In genomic region chr6:34998417-34998816, GRCh38 we compare ENCODE assay signal across 7 cellular contexts.
DNase-seq lines count a peak whose midpoint lies in the region; TF ChIP-seq lines count a peak whose summit lies in the region.
"Not testable (repeated sequence)": the region's sequence is repeated elsewhere in the genome, so short reads cannot be mapped to it uniquely, and the experiment has no call there.

No MANE protein-coding gene starts in this region.

- H3K79me2 ChIP-seq in smooth muscle cell (ENCODE audit: low read depth), result peaks cover 37% of the 10 kb centered on the region

- H3K27me3 Mint-ChIP-seq in endodermal cell (ENCODE audit: insufficient read depth); mesothelial cell of epicardium (ENCODE audit: low read depth); nephron (ENCODE audit: low read depth): not testable (repeated sequence)

- peaks cover 16% of the 10 kb centered on the region for H3K4me1 Mint-ChIP-seq in endodermal cell
- peaks cover 31% of the 10 kb centered on the region for H3K4me1 Mint-ChIP-seq in mesothelial cell of epicardium
- peaks cover 33% of the 10 kb centered on the region for H3K4me1 Mint-ChIP-seq in nephron

- TF ChIP-seq CTCF in endodermal cell (conservative IDR thresholded peaks at IDR 0.05); mesothelial cell of epicardium (IDR thresholded peaks at IDR 0.05; ENCODE audit: unreplicated experiment); nephron (IDR thresholded peaks at IDR 0.05; ENCODE audit: unreplicated experiment in 3 of 3); smooth muscle cell (IDR thresholded peaks at IDR 0.05; ENCODE audit: borderline replicate concordance, insufficient read depth, poor library complexity, severe bottlenecking): not testable (repeated sequence)

- peaks cover 46% of the 10 kb centered on the region for H3K36me3 ChIP-seq in endodermal cell (ENCODE audit: control insufficient read depth, insufficient read depth, low read length)
- H3K36me3 ChIP-seq in smooth muscle cell (ENCODE audit: low read depth), result not testable (repeated sequence)

- not testable (repeated sequence) for H3K9ac ChIP-seq in endodermal cell (ENCODE audit: extremely low read depth, low read length, poor library complexity, severe bottlenecking)
- H3K9ac ChIP-seq in smooth muscle cell (ENCODE audit: low read depth), result peak overlapping the region; percentile 79

- not testable (repeated sequence) for H3K9me3 ChIP-seq in endodermal cell (ENCODE audit: control insufficient read depth, low read length); smooth muscle cell (replicated peaks; ENCODE audit: low read depth)

- DNase-seq in ELF-1 (ENCODE audit: low read depth, low spot score), result peak; percentile 57
- DNase-seq in SK-N-DZ (ENCODE audit: low spot score), result peak; percentile 78
- DNase-seq in endodermal cell; mesothelial cell of epicardium (ENCODE audit: low spot score in 2 of 2, unreplicated experiment in 2 of 2); smooth muscle cell (lab: John Stamatoyannopoulos, UW; ENCODE audit: unreplicated experiment): not testable (repeated sequence)
- DNase-seq in islet precursor cell, result peak; percentile 88

- H3K4me1 ChIP-seq in endodermal cell (ENCODE audit: control insufficient read depth, insufficient read depth, low read length); smooth muscle cell (ENCODE audit: low read depth): not testable (repeated sequence)

- 85 to 89% methylated on average over 2 to 8 of the region's 8 CpGs for WGBS in endodermal cell (ENCODE audit: insufficient coverage in 1 of 2, insufficient read length in 1 of 2), 2 experiments
- 7% methylated on average over 8 of the region's 8 CpGs for WGBS in smooth muscle cell (ENCODE audit: low lambda C conversion rate)

- H2AFZ ChIP-seq in smooth muscle cell (ENCODE audit: low read depth), result not testable (repeated sequence)

- H3K27ac Mint-ChIP-seq in endodermal cell, result peak overlapping the region; percentile 78
- peak overlapping the region; percentile 78 for H3K27ac Mint-ChIP-seq in mesothelial cell of epicardium
- H3K27ac Mint-ChIP-seq in nephron, result peak overlapping the region in 1 of 3 experiments; percentile 85

- not testable (repeated sequence) for H3K4me3 ChIP-seq in endodermal cell (ENCODE audit: low read length)
- H3K4me3 ChIP-seq in smooth muscle cell, result peak overlapping the region; percentile 39

- H3K9me3 Mint-ChIP-seq in endodermal cell, result peaks cover 15% of the 10 kb centered on the region
- H3K9me3 Mint-ChIP-seq in mesothelial cell of epicardium, nephron: not testable (repeated sequence)

- not testable (repeated sequence) for H4K20me1 ChIP-seq in smooth muscle cell (ENCODE audit: low read depth)

- H3K4me2 ChIP-seq in smooth muscle cell, result peak overlapping the region; percentile 83

- not testable (repeated sequence) for H3K27ac ChIP-seq in endodermal cell (ENCODE audit: low read depth, low read length)
- peak overlapping the region; percentile 89 for H3K27ac ChIP-seq in smooth muscle cell (ENCODE audit: low read depth)

- H3F3A ChIP-seq in smooth muscle cell (ENCODE audit: low read depth), result not testable (repeated sequence)

- not testable (repeated sequence) for H3K4me3 Mint-ChIP-seq in endodermal cell, mesothelial cell of epicardium
- peak overlapping the region; percentile 72 to 78 (median 77) for H3K4me3 Mint-ChIP-seq in nephron

- not testable (repeated sequence) for H3K27me3 ChIP-seq in endodermal cell (ENCODE audit: control insufficient read depth, insufficient read depth, low read length, poor library complexity, severe bottlenecking); smooth muscle cell (ENCODE audit: low read depth)

- peaks cover 58% of the 10 kb centered on the region for H3K36me3 Mint-ChIP-seq in endodermal cell (ENCODE audit: low read depth)
- peaks cover 25% of the 10 kb centered on the region for H3K36me3 Mint-ChIP-seq in mesothelial cell of epicardium
- peaks cover 60% of the 10 kb centered on the region for H3K36me3 Mint-ChIP-seq in nephron (ENCODE audit: low read depth)
